In genomic region chr11:17604913-17605230, GRCh38 we compare ENCODE assay signal across 22 cellular contexts. TPM values are rescaled to one million over a fixed set of nuclear protein-coding genes. Genes with fewer than 3 reads are reported as not detected.
DNase-seq lines count a peak whose midpoint lies in the region; TF ChIP-seq lines count a peak whose summit lies in the region.
"Had no signal": no experiment of that assay in that cellular context is flagged by ENCODE, and none has a peak within 500 bp of the region (broad histone marks: within the 10 kb centered on the region; RNA-seq: fewer than 3 reads in every experiment).

No MANE protein-coding gene starts in this region.

- H3K9me3 ChIP-seq in endodermal cell (ENCODE audit: control insufficient read depth, low read length) (no peaks in the 10 kb centered on the region), osteoblast (ENCODE audit: low read depth, low read length) (no peaks in the 10 kb centered on the region)
- H3K9me3 ChIP-seq: Caco-2, SK-N-SH had no signal

- H3K9me3 Mint-ChIP-seq in endodermal cell, result no peaks in the 10 kb centered on the region
- H3K9me3 Mint-ChIP-seq: CD8-positive, alpha-beta T cell had no signal

- H3K27me3 ChIP-seq in endodermal cell (ENCODE audit: control insufficient read depth, insufficient read depth, low read length, poor library complexity, severe bottlenecking), result peaks cover 12% of the 10 kb centered on the region
- peaks cover 3% of the 10 kb centered on the region for H3K27me3 ChIP-seq in osteoblast (ENCODE audit: insufficient read depth, low read length)

- H3K4me3 ChIP-seq in endodermal cell (ENCODE audit: low read length) (no peak overlapping the region), osteoblast (ENCODE audit: insufficient read depth, low read length) (no peak overlapping the region)

- H4K20me1 ChIP-seq in osteoblast (ENCODE audit: insufficient read depth, low read length), result no peaks in the 10 kb centered on the region

- H2AFZ ChIP-seq in osteoblast (ENCODE audit: low read length), result no peak overlapping the region

- TF ChIP-seq CTCF in endodermal cell (conservative IDR thresholded peaks at IDR 0.05), result no peak
- TF ChIP-seq CTCF in osteoblast (IDR thresholded peaks at IDR 0.05; ENCODE audit: extremely low read depth, low read depth, low read length), result no peak

- 79 to 92% methylated on average over 2 to 6 of the region's 6 CpGs for WGBS in endodermal cell (ENCODE audit: insufficient coverage in 1 of 2, insufficient read length in 1 of 2), 2 experiments

- H3K4me1 Mint-ChIP-seq in endodermal cell, result peaks cover 11% of the 10 kb centered on the region

- H3K4me1 ChIP-seq in endodermal cell (ENCODE audit: control insufficient read depth, insufficient read depth, low read length), result no peaks in the 10 kb centered on the region
- H3K4me1 ChIP-seq in osteoblast (ENCODE audit: insufficient read depth, low read length), result no peaks in the 10 kb centered on the region
- H3K4me1 ChIP-seq: Caco-2 had no signal

- H3K79me2 ChIP-seq in osteoblast (ENCODE audit: insufficient read depth, low read length), result no peaks in the 10 kb centered on the region

- H3K27ac ChIP-seq in endodermal cell (ENCODE audit: low read depth, low read length) (no peak overlapping the region), osteoblast (ENCODE audit: low read depth, low read length) (no peak overlapping the region)
- H3K27ac ChIP-seq: C4-2B had no signal

- no peak overlapping the region for H3K4me2 ChIP-seq in osteoblast (ENCODE audit: insufficient read depth, low read length)
- H3K4me2 ChIP-seq: SK-N-SH had no signal

- H3K27ac Mint-ChIP-seq in endodermal cell, result peak overlapping the region; percentile 29
- H3K27ac Mint-ChIP-seq: CD8-positive, alpha-beta T cell had no signal

- no peaks in the 10 kb centered on the region for H3K36me3 Mint-ChIP-seq in endodermal cell (ENCODE audit: low read depth)
- H3K36me3 Mint-ChIP-seq: CD8-positive, alpha-beta T cell had no signal

- H3K36me3 ChIP-seq in endodermal cell (ENCODE audit: control insufficient read depth, insufficient read depth, low read length) (no peaks in the 10 kb centered on the region), osteoblast (ENCODE audit: insufficient read depth, low read length) (no peaks in the 10 kb centered on the region)

- H3K4me3 Mint-ChIP-seq in endodermal cell, result no peak overlapping the region
- H3K4me3 Mint-ChIP-seq: CD8-positive, alpha-beta T cell had no signal

- DNase-seq in activated effector memory CD4-positive, alpha-beta T cell treated with anti-CD3 and anti-CD28 coated beads, Interleukin-2, amount 50 U/mL, for 16 hours, result peak; percentile 21
- DNase-seq in activated effector memory CD4-positive, alpha-beta T cell treated with Interleukin-2 at 50 U/mL for 16 hours, result no peak
- DNase-seq in endodermal cell, result peak; percentile 42
- DNase-seq in osteoblast (ENCODE audit: insufficient read length, low spot score, missing footprints), result peak; percentile 73
- DNase-seq in EL, result no peak
- no peak for DNase-seq in A172 (ENCODE audit: low spot score)
- no peak for DNase-seq in HuH-7 (ENCODE audit: low spot score)
- DNase-seq: Caco-2; CD8-positive, alpha-beta T cell; GDM1; NCI-H1048; NCI-H1417; NCI-H187; NCI-H2081 treated with DMSO at 0.1 percent for 48 hours; NCI-H446; NCI-H524 treated with DMSO at 0.1 percent for 48 hours; NCI-H774; SIG-M5; SK-N-SH had no signal

- no peak overlapping the region for H3K9ac ChIP-seq in endodermal cell (ENCODE audit: extremely low read depth, low read length, poor library complexity, severe bottlenecking)
- H3K9ac ChIP-seq: SK-N-SH had no signal

- peaks cover 40% of the 10 kb centered on the region for H3K27me3 Mint-ChIP-seq in endodermal cell (ENCODE audit: insufficient read depth)

RNA-seq across cellular contexts. Expression of gene OTOG, which starts 57.8 kb away (rescaled TPM):
- total RNA-seq in endodermal cell, result under 1 TPM; 0.33 to 0.55 TPM
- 0.39 TPM for polyA plus RNA-seq in endodermal cell (2013, experiment 1 of 2)
- 0.50 TPM for polyA plus RNA-seq in endodermal cell (2013, experiment 2 of 2)
- total RNA-seq in osteoblast, result not detected in 2 replicates
- total RNA-seq in A172 (2014; rRNA removed; shearing (Covaris generic)), result not detected in 2 replicates
- total RNA-seq: A673; CD8-positive, alpha-beta T cell; H4 had no signal
- polyA plus RNA-seq: SK-N-SH had no signal

Comparison
In these comparisons a context has a peak if more than half of its experiments do, and no peak if none do; other contexts are left out.
1. DNase-seq: peak in activated effector memory CD4-positive, alpha-beta T cell treated with anti-CD3 and anti-CD28 coated beads, Interleukin-2, amount 50 U/mL, for 16 hours (single experiment), endodermal cell (single experiment) and osteoblast (single experiment); none in activated effector memory CD4-positive, alpha-beta T cell treated with Interleukin-2 at 50 U/mL for 16 hours (single experiment), EL (single experiment), A172 (single experiment) and HuH-7 (single experiment).